ENCODE assay signal across 1 cellular context in the genomic region with DNA sequence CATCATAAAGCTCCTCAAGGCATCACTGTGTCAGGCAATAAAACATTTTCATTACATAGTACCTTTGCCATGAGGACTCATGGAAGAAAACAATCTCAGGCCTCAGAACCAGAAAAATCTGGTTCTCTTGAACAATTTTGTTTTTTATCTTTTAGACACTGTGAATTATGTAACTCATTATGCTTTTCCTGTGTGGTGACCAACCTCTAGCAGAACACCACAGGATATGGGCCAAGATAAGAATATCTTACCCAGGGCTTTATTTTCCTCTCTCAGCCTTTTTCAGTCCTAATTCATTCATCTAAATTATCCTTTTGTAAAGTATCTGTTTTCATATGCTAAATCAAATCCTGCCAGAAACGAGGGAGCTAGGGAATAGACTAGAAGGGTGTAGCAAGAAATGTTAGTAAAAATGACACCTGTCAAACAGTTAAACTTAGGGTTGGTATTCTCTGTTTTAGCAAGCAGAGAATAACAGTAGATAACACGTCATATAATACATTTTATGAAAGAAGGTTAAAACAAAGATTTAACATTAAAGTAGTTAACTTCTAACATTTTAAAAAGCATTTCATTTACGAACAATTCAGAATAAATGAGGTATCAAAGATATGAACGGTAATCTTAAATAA.
TF ChIP-seq lines count a peak whose summit lies in the region.

No MANE protein-coding gene starts in this region.

TF ChIP-seq in SK-N-SH treated with all-trans-retinoic acid at 6 μM for 48 hours, 23 proteins besides CTCF, POLR2A, EP300 and RAD21 (continued from another document):
- TF ChIP-seq TCF4 (CRISPR knock-in tag; IDR thresholded peaks at IDR 0.05; ENCODE audit: borderline replicate concordance) = no peak
